ENCODE assay signal across 22 cellular contexts in genomic region chr2:210086292-210086691, GRCh38.
DNase-seq lines count a peak whose midpoint lies in the region; ATAC-seq and TF ChIP-seq lines count a peak whose summit lies in the region.
"Had no signal": no experiment of that assay in that cellular context is flagged by ENCODE, and none has a peak within 500 bp of the region (broad histone marks: within the 10 kb centered on the region; RNA-seq: fewer than 3 reads in every experiment).

No MANE protein-coding gene starts in this region.

- no peak overlapping the region for H3K27ac ChIP-seq in osteoblast (ENCODE audit: low read depth, low read length)
- H3K27ac ChIP-seq: foreskin keratinocyte, KMS-11, neural progenitor cell, psoas muscle had no signal

- H3K27me3 ChIP-seq in adipocyte (replicated peaks; ENCODE audit: control insufficient read depth, insufficient read depth, low read length) (no peaks in the 10 kb centered on the region), osteoblast (ENCODE audit: insufficient read depth, low read length) (no peaks in the 10 kb centered on the region)
- H3K27me3 ChIP-seq: foreskin keratinocyte, neural progenitor cell had no signal

- no peak for ATAC-seq in GM19395 (IDR thresholded peaks at IDR 0.05; ENCODE audit: unreplicated experiment)
- no peak for ATAC-seq in Right ventricle myocardium inferior
- ATAC-seq: CD8-positive, alpha-beta T cell; foreskin keratinocyte; left colon; psoas muscle had no signal

- H3K9me3 ChIP-seq in adipocyte (ENCODE audit: control insufficient read depth, low read length) (no peaks in the 10 kb centered on the region), osteoblast (ENCODE audit: low read depth, low read length) (no peaks in the 10 kb centered on the region)
- H3K9me3 ChIP-seq: psoas muscle had no signal

- no peaks in the 10 kb centered on the region for H3K9me3 Mint-ChIP-seq in T-helper 2 cell treated with Interferon-gamma antibody and Interleukin-4, amounts not matched to agents 5 μg/mL and 100 μg/mL, for 36 hours
- H3K9me3 Mint-ChIP-seq: CD8-positive, alpha-beta T cell; neural progenitor cell had no signal

- H3K36me3 Mint-ChIP-seq in T-helper 2 cell treated with Interferon-gamma antibody and Interleukin-4, amounts not matched to agents 5 μg/mL and 100 μg/mL, for 36 hours (ENCODE audit: low read depth): no peaks in the 10 kb centered on the region
- H3K36me3 Mint-ChIP-seq: CD8-positive, alpha-beta T cell; neural progenitor cell had no signal

- H3K4me3 Mint-ChIP-seq in T-helper 2 cell treated with Interferon-gamma antibody and Interleukin-4, amounts not matched to agents 5 μg/mL and 100 μg/mL, for 36 hours: no peak overlapping the region
- H3K4me3 Mint-ChIP-seq: CD8-positive, alpha-beta T cell; neural progenitor cell had no signal

- H3K4me1 ChIP-seq in adipocyte (ENCODE audit: control insufficient read depth, insufficient read depth, low read length) (peaks cover 7% of the 10 kb centered on the region), osteoblast (ENCODE audit: insufficient read depth, low read length) (no peaks in the 10 kb centered on the region)
- H3K4me1 ChIP-seq: foreskin keratinocyte, neural progenitor cell, psoas muscle had no signal

- H3K27ac Mint-ChIP-seq in T-helper 2 cell treated with Interferon-gamma antibody and Interleukin-4, amounts not matched to agents 5 μg/mL and 100 μg/mL, for 36 hours: no peak overlapping the region
- H3K27ac Mint-ChIP-seq: CD8-positive, alpha-beta T cell; neural progenitor cell had no signal

- H3K9ac ChIP-seq in adipocyte (ENCODE audit: low read length): no peak overlapping the region
- H3K9ac ChIP-seq: KMS-11, neural progenitor cell had no signal

- no peak for TF ChIP-seq CTCF in osteoblast (IDR thresholded peaks at IDR 0.05; ENCODE audit: extremely low read depth, low read depth, low read length)

- DNase-seq in Daoy (ENCODE audit: low read depth): peak; percentile 6
- DNase-seq in adipocyte (ENCODE audit: low read depth): peak; percentile 4
- peak; percentile 17 for DNase-seq in fibroblast of peridontal ligament (ENCODE audit: extremely low read depth)
- peak; percentile 68 for DNase-seq in osteoblast (ENCODE audit: insufficient read length, low spot score, missing footprints)
- no peak for DNase-seq in T-helper 2 cell treated with Interferon-gamma antibody and Interleukin-4, amounts not matched to agents 5 μg/mL and 100 μg/mL, for 36 hours (ENCODE audit: low spot score)
- DNase-seq in LoVo (ENCODE audit: low spot score): no peak
- no peak for DNase-seq in Right ventricle myocardium inferior (ENCODE audit: missing footprints)
- DNase-seq: activated CD4-positive, alpha-beta T cell treated with anti-CD3 and anti-CD28 coated beads, Interleukin-2, amount 50 U/mL, for 1 hour; activated CD8-positive, alpha-beta memory T cell treated with anti-CD3 and anti-CD28 coated beads, Interleukin-2, amount 50 U/mL, for 48 hours; activated gamma-delta T cell; amniotic stem cell; CD8-positive, alpha-beta T cell; DND-41; GOT3; left colon; NCI-H1105; NCI-H510A treated with DMSO at 0.1 percent for 48 hours; psoas muscle had no signal

- no peaks in the 10 kb centered on the region for H3K4me1 Mint-ChIP-seq in T-helper 2 cell treated with Interferon-gamma antibody and Interleukin-4, amounts not matched to agents 5 μg/mL and 100 μg/mL, for 36 hours (ENCODE audit: low read depth)
- H3K4me1 Mint-ChIP-seq: neural progenitor cell had no signal

- H4K20me1 ChIP-seq in osteoblast (ENCODE audit: insufficient read depth, low read length): no peaks in the 10 kb centered on the region

- no peaks in the 10 kb centered on the region for H3K27me3 Mint-ChIP-seq in T-helper 2 cell treated with Interferon-gamma antibody and Interleukin-4, amounts not matched to agents 5 μg/mL and 100 μg/mL, for 36 hours (ENCODE audit: low read depth)

- H2AFZ ChIP-seq in osteoblast (ENCODE audit: low read length): no peak overlapping the region
- H2AFZ ChIP-seq: neural progenitor cell had no signal

- intact Hi-C loops in Right ventricle myocardium inferior (cut with DNase I): no loop called here

- H3K4me2 ChIP-seq in osteoblast (ENCODE audit: insufficient read depth, low read length): no peak overlapping the region
- H3K4me2 ChIP-seq: KMS-11, neural progenitor cell had no signal

- H3K36me3 ChIP-seq in adipocyte (ENCODE audit: control insufficient read depth, insufficient read depth, low read length, severe bottlenecking) (no peaks in the 10 kb centered on the region), osteoblast (ENCODE audit: insufficient read depth, low read length) (no peaks in the 10 kb centered on the region)
- H3K36me3 ChIP-seq: neural progenitor cell had no signal

- no peaks in the 10 kb centered on the region for H3K79me2 ChIP-seq in osteoblast (ENCODE audit: insufficient read depth, low read length)

- H3K4me3 ChIP-seq in adipocyte (ENCODE audit: low read length): no peak overlapping the region
- no peak overlapping the region for H3K4me3 ChIP-seq in osteoblast (ENCODE audit: insufficient read depth, low read length)
- H3K4me3 ChIP-seq: neural progenitor cell, psoas muscle had no signal

Comparison
In these comparisons a context has a peak if more than half of its experiments do, and no peak if none do; other contexts are left out.
1. DNase-seq: peak in Daoy (single experiment), adipocyte (single experiment), fibroblast of peridontal ligament (single experiment) and osteoblast (single experiment); none in T-helper 2 cell treated with Interferon-gamma antibody and Interleukin-4, amounts not matched to agents 5 μg/mL and 100 μg/mL, for 36 hours (single experiment), LoVo (single experiment) and Right ventricle myocardium inferior (single experiment).